1 cellular context compared by ENCODE assay signal in the genomic region with DNA sequence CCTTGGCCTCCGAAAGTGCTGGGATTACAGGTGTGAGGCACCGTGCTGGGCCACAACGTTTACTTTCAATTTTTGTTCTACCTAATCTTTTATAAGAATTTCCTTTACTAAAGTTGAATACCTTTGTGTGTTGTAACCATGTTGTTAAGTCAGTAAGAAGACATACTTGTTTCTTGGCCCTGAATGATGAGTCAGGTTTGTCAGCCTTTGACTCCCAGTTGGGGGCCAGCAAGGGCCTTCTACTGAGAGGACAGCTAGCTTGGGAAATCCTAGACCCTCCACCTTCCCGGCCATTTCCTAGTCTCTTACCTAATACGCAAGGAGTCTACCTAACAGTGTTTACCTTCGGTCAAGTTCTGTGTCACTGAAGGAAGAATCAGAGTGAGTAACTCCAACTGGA.
TF ChIP-seq lines count a peak whose summit lies in the region.

No MANE protein-coding gene starts in this region.

TF ChIP-seq in IMR-90, 13 proteins besides CTCF, POLR2A, EP300 and RAD21:
- TF ChIP-seq MAFK (IDR thresholded peaks at IDR 0.05; ENCODE audit: low read depth, low read length), result no peak
- TF ChIP-seq RCOR1 (IDR thresholded peaks at IDR 0.05; ENCODE audit: insufficient replicate concordance, low read length), result no peak
- TF ChIP-seq FOS (IDR thresholded peaks at IDR 0.05; ENCODE audit: low read depth, low read length), result no peak
- no peak for TF ChIP-seq SMC3 (IDR thresholded peaks at IDR 0.05; ENCODE audit: low read depth, low read length)
- TF ChIP-seq, protein P1, sequence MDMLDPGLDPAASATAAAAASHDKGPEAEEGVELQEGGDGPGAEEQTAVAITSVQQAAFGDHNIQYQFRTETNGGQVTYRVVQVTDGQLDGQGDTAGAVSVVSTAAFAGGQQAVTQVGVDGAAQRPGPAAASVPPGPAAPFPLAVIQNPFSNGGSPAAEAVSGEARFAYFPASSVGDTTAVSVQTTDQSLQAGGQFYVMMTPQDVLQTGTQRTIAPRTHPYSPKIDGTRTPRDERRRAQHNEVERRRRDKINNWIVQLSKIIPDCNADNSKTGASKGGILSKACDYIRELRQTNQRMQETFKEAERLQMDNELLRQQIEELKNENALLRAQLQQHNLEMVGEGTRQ (IDR thresholded peaks at IDR 0.05; ENCODE audit: low read depth, low read length), result no peak
- TF ChIP-seq RFX5 (IDR thresholded peaks at IDR 0.05; ENCODE audit: low read depth, low read length), result no peak
- TF ChIP-seq BHLHE40 (IDR thresholded peaks at IDR 0.05; ENCODE audit: low read depth, low read length), result no peak
- TF ChIP-seq CHD1 (IDR thresholded peaks at IDR 0.05; ENCODE audit: low read depth, low read length), result no peak
- TF ChIP-seq CEBPB (IDR thresholded peaks at IDR 0.05; ENCODE audit: low read depth, low read length), result no peak
- no peak for TF ChIP-seq MAZ (IDR thresholded peaks at IDR 0.05; ENCODE audit: borderline replicate concordance, low read depth, low read length)
- TF ChIP-seq NFE2L2 (IDR thresholded peaks at IDR 0.05; ENCODE audit: low read depth, low read length), result no peak
- TF ChIP-seq, protein P2, sequence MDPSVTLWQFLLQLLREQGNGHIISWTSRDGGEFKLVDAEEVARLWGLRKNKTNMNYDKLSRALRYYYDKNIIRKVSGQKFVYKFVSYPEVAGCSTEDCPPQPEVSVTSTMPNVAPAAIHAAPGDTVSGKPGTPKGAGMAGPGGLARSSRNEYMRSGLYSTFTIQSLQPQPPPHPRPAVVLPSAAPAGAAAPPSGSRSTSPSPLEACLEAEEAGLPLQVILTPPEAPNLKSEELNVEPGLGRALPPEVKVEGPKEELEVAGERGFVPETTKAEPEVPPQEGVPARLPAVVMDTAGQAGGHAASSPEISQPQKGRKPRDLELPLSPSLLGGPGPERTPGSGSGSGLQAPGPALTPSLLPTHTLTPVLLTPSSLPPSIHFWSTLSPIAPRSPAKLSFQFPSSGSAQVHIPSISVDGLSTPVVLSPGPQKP (IDR thresholded peaks at IDR 0.05; ENCODE audit: borderline replicate concordance, low read depth, low read length), result no peak
- TF ChIP-seq MXI1 (IDR thresholded peaks at IDR 0.05; ENCODE audit: borderline replicate concordance, low read depth, low read length), result no peak
